Comparison of ENCODE assay signal across 23 cellular contexts in genomic region chr3:134033315-134033996, GRCh38. TPM values are rescaled to one million over a fixed set of nuclear protein-coding genes. Genes with fewer than 3 reads are reported as not detected.
"Had no signal": no experiment of that assay in that cellular context is flagged by ENCODE, and none has a peak within 500 bp of the region (broad histone marks: within the 10 kb centered on the region; RNA-seq: fewer than 3 reads in every experiment).

No MANE protein-coding gene starts in this region.

- H3K36me3 ChIP-seq: breast epithelium, Peyer's patch had no signal

- ATAC-seq: WTC11 had no signal

- H3K9me3 ChIP-seq: breast epithelium, Peyer's patch had no signal

- H3K4me1 ChIP-seq: breast epithelium had no signal

- H3K4me3 ChIP-seq: breast epithelium, Peyer's patch had no signal

- H3K27ac ChIP-seq: breast epithelium, Peyer's patch had no signal

- DNase-seq: activated CD4-positive, alpha-beta T cell treated with anti-CD3 and anti-CD28 coated beads for 48 hours; activated CD4-positive, alpha-beta T cell treated with anti-CD3 and anti-CD28 coated beads, Interleukin-2, amount 50 U/mL, for 48 hours; activated CD4-positive, CD25-positive, alpha-beta regulatory T cell treated with anti-CD3 and anti-CD28 coated beads, Interleukin-2, amount 50 U/mL, for 72 hours; activated effector memory CD4-positive, alpha-beta T cell treated with Interleukin-2 at 50 U/mL for 16 hours; activated naive CD4-positive, alpha-beta T cell; activated T-cell treated with anti-CD3 and anti-CD28 coated beads, Interleukin-2, amount 50 U/mL, for 24 hours; aorta; Kasumi-1; KBM-7; NCI-H1048; NCI-H146; NCI-H187 treated with DMSO at 0.1 percent for 48 hours; NCI-H2081 treated with DMSO at 0.1 percent for 48 hours; NCI-H446; NCI-H524; Peyer's patch; SHP77 treated with DMSO at 0.1 percent for 48 hours; T-helper 9 cell had no signal

RNA-seq across cellular contexts. Expression of gene SLCO2A1, which starts 3.7 kb away (rescaled TPM):
- total RNA-seq: activated CD8-positive, alpha-beta memory T cell treated with anti-CD3 and anti-CD28 coated beads for 36 hours; activated T-helper 1 cell treated with anti-CD3 and anti-CD28 coated beads, Interleukin-12 subunit alpha, Interleukin-12 subunit beta, Interleukin-2, Interleukin-4 antibody, amounts not matched to agents 30 ng/mL and 10 ng/mL and 1 ng/mL, durations not matched to agents 14 hours and 24 hours and 36 hours; SK-MEL-5 had no signal
